Comparison of ENCODE assay signal across 8 cellular contexts in genomic region chr22:21567456-21568206, GRCh38. TPM values are rescaled to one million over a fixed set of nuclear protein-coding genes. Genes with fewer than 3 reads are reported as not detected.
DNase-seq lines count a peak whose midpoint lies in the region; ATAC-seq and TF ChIP-seq lines count a peak whose summit lies in the region.

Gene UBE2L3, plus strand, starts transcription at chr22:21567714. Its CDS starts 31 bp downstream, at chr22:21567745.

- CTCF ChIA-PET in CD8-positive, alpha-beta T cell (lab: Charles Lee), result interaction anchor here (1.4 to 1.6 kb wide), 2 partner anchors 62 to 76 kb away, joined by 3 to 5 read pairs; no protein-coding TSS in a partner anchor

- H3K4me1 ChIP-seq in CD8-positive, alpha-beta T cell (ENCODE audit: insufficient read depth, low read length), result peaks cover 42% of the 10 kb centered on the region
- peaks cover 0 to 35% of the 10 kb centered on the region in 2 donors for H3K4me1 ChIP-seq in right atrium auricular region
- peaks cover 27% of the 10 kb centered on the region for H3K4me1 ChIP-seq in psoas muscle
- H3K4me1 ChIP-seq in upper lobe of right lung, result peaks cover 40% of the 10 kb centered on the region

- peak within 1 kb of the TSS; percentile 87 for H3K4me3 Mint-ChIP-seq in CD8-positive, alpha-beta T cell

- H3K36me3 ChIP-seq in CD8-positive, alpha-beta T cell (ENCODE audit: insufficient read depth, low read length), result no peaks in the 10 kb centered on the region
- no peaks in the 10 kb centered on the region for H3K36me3 ChIP-seq in right atrium auricular region
- H3K36me3 ChIP-seq in psoas muscle (ENCODE audit: insufficient read depth in 1 of 2, low read depth in 1 of 2), result no peaks in the 10 kb centered on the region
- H3K36me3 ChIP-seq in upper lobe of right lung, result peaks cover 4% of the 10 kb centered on the region

- no peaks in the 10 kb centered on the region for H3K9me3 Mint-ChIP-seq in CD8-positive, alpha-beta T cell

- 0 to 1% (median 1%) methylated on average over 51 to 77 of the region's 77 CpGs for WGBS in psoas muscle, 3 donors

- H3K9me3 ChIP-seq in CD8-positive, alpha-beta T cell (ENCODE audit: low read length), result no peaks in the 10 kb centered on the region
- H3K9me3 ChIP-seq in right atrium auricular region (no peaks in the 10 kb centered on the region), psoas muscle (no peaks in the 10 kb centered on the region), upper lobe of right lung (no peaks in the 10 kb centered on the region)

- H3K4me3 ChIP-seq in CD8-positive, alpha-beta T cell (ENCODE audit: low read depth, low read length), result peak within 1 kb of the TSS; percentile 79
- H3K4me3 ChIP-seq in right atrium auricular region (peak within 1 kb of the TSS; percentile 70 to 77), psoas muscle (peak within 1 kb of the TSS; percentile 94), upper lobe of right lung (peak within 1 kb of the TSS; percentile 97)

- H3K27ac Mint-ChIP-seq in CD8-positive, alpha-beta T cell, result peak within 1 kb of the TSS; percentile 94

- TF ChIP-seq CTCF in CD8-positive, alpha-beta T cell (IDR thresholded peaks at IDR 0.05), result no peak
- TF ChIP-seq CTCF in right atrium auricular region (IDR thresholded peaks at IDR 0.05) (peak in 1 of 2 donors; percentile 13), psoas muscle (IDR thresholded peaks at IDR 0.05) (no peak), upper lobe of right lung (IDR thresholded peaks at IDR 0.05) (no peak)

- peak; percentile 64 to 87 (median 78) for DNase-seq in CD8-positive, alpha-beta T cell
- DNase-seq in NCI-H1092 treated with DMSO at 0.1 percent for 48 hours (lab: John Stamatoyannopoulos, UW) (peak; percentile 75), T-helper 22 cell (ENCODE audit: low read depth) (peak; percentile 69), anterior cingulate cortex (lab: John Stamatoyannopoulos, UW) (peak in 57 of 58 donors; percentile 22 to 86 (median 72)), right atrium auricular region (ENCODE audit: low spot score) (peak; percentile 75), psoas muscle (peak; percentile 87 to 91), upper lobe of right lung (peak; percentile 93)

- peak within 1 kb of the TSS; percentile 88 for H3K27ac ChIP-seq in CD8-positive, alpha-beta T cell (ENCODE audit: low read depth, low read length)
- H3K27ac ChIP-seq in right atrium auricular region, result peak within 1 kb of the TSS; percentile 87 to 91
- H3K27ac ChIP-seq in psoas muscle, result peak within 1 kb of the TSS; percentile 96
- peak within 1 kb of the TSS; percentile 97 for H3K27ac ChIP-seq in upper lobe of right lung

- ATAC-seq in CD8-positive, alpha-beta T cell, result peak; percentile 88
- peak; percentile 56 for ATAC-seq in GM21619 (IDR thresholded peaks at IDR 0.05; ENCODE audit: unreplicated experiment)
- ATAC-seq in psoas muscle, result peak; percentile 92 to 93 (median 92)
- ATAC-seq in upper lobe of right lung, result peak; percentile 97

- H3K27me3 Mint-ChIP-seq in CD8-positive, alpha-beta T cell (ENCODE audit: low read depth), result no peaks in the 10 kb centered on the region

- H3K36me3 Mint-ChIP-seq in CD8-positive, alpha-beta T cell, result peaks cover 20% of the 10 kb centered on the region

- intact Hi-C loops in CD8-positive, alpha-beta T cell (cut with DNase I, micrococcal nuclease), result loop anchor here (1.0 to 2.0 kb wide), 4 partner anchors 17 to 75 kb away; partner anchors contain the start of gene SDF2L1 (in 1 of the 2)
- intact Hi-C loops in psoas muscle (cut with DNase I), result loop anchor here in 1 of 2 donors (2.0 kb wide), 1 partner anchor 57 kb away; no protein-coding TSS in a partner anchor
- intact Hi-C loops in upper lobe of right lung (cut with DNase I), result no loop called here

- H3K4me1 Mint-ChIP-seq in CD8-positive, alpha-beta T cell (ENCODE audit: low read depth), result peaks cover 40% of the 10 kb centered on the region

- H3K27me3 ChIP-seq in CD8-positive, alpha-beta T cell (ENCODE audit: insufficient read depth, low read length), result no peaks in the 10 kb centered on the region
- H3K27me3 ChIP-seq in right atrium auricular region (no peaks in the 10 kb centered on the region), psoas muscle (ENCODE audit: insufficient read depth in 3 of 3, low read length in 2 of 3) (no peaks in the 10 kb centered on the region), upper lobe of right lung (no peaks in the 10 kb centered on the region)

- POLR2A ChIA-PET in CD8-positive, alpha-beta T cell (lab: Charles Lee), result interaction anchor here (2.0 kb wide), 1 partner anchor 62 kb away, joined by 7 read pairs; the partner anchor contains the start of gene YDJC

RNA-seq across cellular contexts. Expression of gene UBE2L3, which starts in this region (rescaled TPM):
- total RNA-seq in CD8-positive, alpha-beta T cell, result 10 to 100 TPM; 20.7 to 22.4 TPM
- total RNA-seq in right atrium auricular region, result 10 to 100 TPM; 46.9 to 62.2 TPM
- total RNA-seq in psoas muscle, result 10 to 100 TPM; 44.9 to 57.3 (median 53.1) TPM
- polyA plus RNA-seq in psoas muscle, result 100 to 1,000 TPM in 1 of 3 donors, 10 to 100 TPM in 2; 51.4 to 144 (median 89.9) TPM
- 45.7 TPM for total RNA-seq in upper lobe of right lung

Comparison
In these comparisons a context has a peak if more than half of its experiments do, and no peak if none do; other contexts are left out.
1. Peak in every context shown above with its lines: DNase-seq, ATAC-seq, H3K4me3 ChIP-seq and H3K27ac ChIP-seq.